Comparison of ENCODE assay signal across 8 cellular contexts in genomic region chr1:113811353-113811887, GRCh38. TPM values are rescaled to one million over a fixed set of nuclear protein-coding genes. Genes with fewer than 3 reads are reported as not detected.
DNase-seq lines count a peak whose midpoint lies in the region; ATAC-seq and TF ChIP-seq lines count a peak whose summit lies in the region.

No MANE protein-coding gene starts in this region.

- intact Hi-C loops in CD4-positive, alpha-beta T cell (cut with DNase I, micrococcal nuclease): loop anchor here (2.0 to 10.0 kb wide), 9 partner anchors 51 to 1097 kb away; partner anchors contain the start of genes SLC16A1 (in 2 of the 2), BCAS2 (in 1 of the 2), CSDE1 (in 1 of the 2) and HIPK1 (in 1 of the 2)

- under 1% methylated on average over 27 of the region's 27 CpGs for WGBS in thymus

- peaks cover 0 to 4% of the 10 kb centered on the region in 2 donors for H3K36me3 ChIP-seq in muscle layer of duodenum (ENCODE audit: control insufficient read depth in 1 of 2, insufficient read depth in 2 of 2, low read length in 2 of 2)
- H3K36me3 ChIP-seq in thymus (ENCODE audit: control insufficient read depth, insufficient read depth): peaks cover 7% of the 10 kb centered on the region

- peak overlapping the region; percentile 97 for H3K4me3 ChIP-seq in epithelial cell of proximal tubule (ENCODE audit: low read depth, low read length)
- peak overlapping the region; percentile 77 to 97 for H3K4me3 ChIP-seq in muscle layer of duodenum (ENCODE audit: low read depth in 1 of 2, low read length in 2 of 2)
- peak overlapping the region; percentile 98 for H3K4me3 ChIP-seq in thymus (ENCODE audit: low read length)

- DNase-seq in CD4-positive, alpha-beta T cell: peak in 6 of 10 experiments; percentile 7 to 14 (median 9)
- DNase-seq in activated CD4-positive, alpha-beta T cell treated with anti-CD3 and anti-CD28 coated beads for 4 hours: peak; percentile 24 to 27
- no peak for DNase-seq in epithelial cell of proximal tubule (ENCODE audit: low read depth)

- H3K27ac ChIP-seq in CD4-positive, alpha-beta T cell (ENCODE audit: low read depth, low read length): peak overlapping the region; percentile 96
- H3K27ac ChIP-seq in muscle layer of duodenum (ENCODE audit: low read length): peak overlapping the region; percentile 93
- H3K27ac ChIP-seq in thymus (ENCODE audit: low read depth): peak overlapping the region; percentile 96

- H3K4me1 ChIP-seq in muscle layer of duodenum (ENCODE audit: control insufficient read depth in 1 of 2, insufficient read depth in 2 of 2, low read length in 2 of 2): peaks cover 17 to 20% of the 10 kb centered on the region in 2 donors
- peaks cover 4% of the 10 kb centered on the region for H3K4me1 ChIP-seq in thymus (ENCODE audit: control insufficient read depth, insufficient read depth, low read length)

- peak; percentile 7 for ATAC-seq in CD4-positive, alpha-beta T cell (ENCODE audit: poor library complexity)
- peak; percentile 16 for ATAC-seq in GM19328 (IDR thresholded peaks at IDR 0.05; ENCODE audit: unreplicated experiment)
- ATAC-seq in HG03457 (IDR thresholded peaks at IDR 0.05; ENCODE audit: unreplicated experiment): no peak

- peak overlapping the region; percentile 96 for H3K27ac Mint-ChIP-seq in CD4-positive, alpha-beta T cell
- peak overlapping the region; percentile 93 to 99 (median 95) for H3K27ac Mint-ChIP-seq in IgD-negative memory B cell

- no peaks in the 10 kb centered on the region for H3K9me3 ChIP-seq in CD4-positive, alpha-beta T cell (ENCODE audit: control insufficient read depth, low read length)
- H3K9me3 ChIP-seq in muscle layer of duodenum (ENCODE audit: control insufficient read depth in 1 of 2, low read length in 2 of 2) (no peaks in the 10 kb centered on the region), thymus (ENCODE audit: control insufficient read depth) (no peaks in the 10 kb centered on the region)

- POLR2A ChIA-PET in CD4-positive, alpha-beta T cell (lab: Charles Lee): interaction anchor here (0.6 to 2.3 kb wide), 20 partner anchors 10 to 1193 kb away, joined by 3 to 62 read pairs (median 8); partner anchors contain the start of genes AP4B1, BCAS2, CAPZA1 and CSDE1

- peaks cover 53% of the 10 kb centered on the region for H3K4me1 Mint-ChIP-seq in CD4-positive, alpha-beta T cell (ENCODE audit: low read depth)
- peaks cover 15 to 27% (median 18%) of the 10 kb centered on the region in 3 donors for H3K4me1 Mint-ChIP-seq in IgD-negative memory B cell

- peaks cover 36% of the 10 kb centered on the region for H3K36me3 Mint-ChIP-seq in CD4-positive, alpha-beta T cell (ENCODE audit: low read depth)
- no peaks in the 10 kb centered on the region for H3K36me3 Mint-ChIP-seq in IgD-negative memory B cell

- no peak for TF ChIP-seq CTCF in CD4-positive, alpha-beta T cell (IDR thresholded peaks at IDR 0.05)
- no peak for TF ChIP-seq CTCF in epithelial cell of proximal tubule (conservative IDR thresholded peaks at IDR 0.05; ENCODE audit: low read depth, low read length)

- CTCF ChIA-PET in CD4-positive, alpha-beta T cell (lab: Charles Lee): interaction anchor here (0.7 to 1.1 kb wide), 3 partner anchors 20 to 52 kb away, joined by 3 to 5 read pairs (median 3); partner anchors contain the start of gene PHTF1

- H3K9me3 Mint-ChIP-seq in CD4-positive, alpha-beta T cell: peaks cover 3% of the 10 kb centered on the region
- peaks cover 0 to 1% (median 0%) of the 10 kb centered on the region in 3 donors for H3K9me3 Mint-ChIP-seq in IgD-negative memory B cell

- H3K4me3 Mint-ChIP-seq in CD4-positive, alpha-beta T cell: peak overlapping the region; percentile 97
- H3K4me3 Mint-ChIP-seq in IgD-negative memory B cell: peak overlapping the region; percentile 95 to 98 (median 96)

- no peaks in the 10 kb centered on the region for H3K27me3 Mint-ChIP-seq in CD4-positive, alpha-beta T cell
- no peaks in the 10 kb centered on the region for H3K27me3 Mint-ChIP-seq in IgD-negative memory B cell

- no peaks in the 10 kb centered on the region for H3K27me3 ChIP-seq in CD4-positive, alpha-beta T cell (ENCODE audit: control insufficient read depth, insufficient read depth, low read length)
- H3K27me3 ChIP-seq in muscle layer of duodenum (ENCODE audit: low read depth, low read length): no peaks in the 10 kb centered on the region
- H3K27me3 ChIP-seq in thymus (ENCODE audit: control insufficient read depth, insufficient read depth): no peaks in the 10 kb centered on the region

RNA-seq across cellular contexts. Expression of gene RSBN1, which starts 0.9 kb away (rescaled TPM):
- 10 to 100 TPM; 44.2 to 44.6 TPM for total RNA-seq in CD4-positive, alpha-beta T cell
- polyA plus RNA-seq in IgD-negative memory B cell (36.6 TPM), thymus (11.6 TPM)
- total RNA-seq in epithelial cell of proximal tubule: 11.1 and 27.7 TPM in 2 replicates

RNA-seq across cellular contexts. Expression of gene PHTF1, which starts 52.1 kb away (rescaled TPM):
- total RNA-seq in CD4-positive, alpha-beta T cell: 1 to 10 TPM; 3.1 to 4.0 TPM
- polyA plus RNA-seq in IgD-negative memory B cell (16.7 TPM), thymus (9.8 TPM)
- 18.9 and 32.9 TPM in 2 replicates for total RNA-seq in epithelial cell of proximal tubule
